Comparison of ENCODE assay signal across 8 cellular contexts in genomic region chr3:83150896-83151295, GRCh38.
"Had no signal": no experiment of that assay in that cellular context is flagged by ENCODE, and none has a peak within 500 bp of the region (broad histone marks: within the 10 kb centered on the region; RNA-seq: fewer than 3 reads in every experiment).

No MANE protein-coding gene starts in this region.

- H3K4me3 ChIP-seq: GM12878 had no signal

- ATAC-seq: GM12878 had no signal

- FAIRE-seq: G401.6, GM12878, GM12891, GM12892, GM18507, GM19239 had no signal

- DNase-seq: GDM1, GF-D8 had no signal
